In genomic region chr3:112446343-112446742, GRCh38 we compare ENCODE assay signal across 15 cellular contexts. TPM values are rescaled to one million over a fixed set of nuclear protein-coding genes. Genes with fewer than 3 reads are reported as not detected.
DNase-seq lines count a peak whose midpoint lies in the region; TF ChIP-seq lines count a peak whose summit lies in the region.
"Had no signal": no experiment of that assay in that cellular context is flagged by ENCODE, and none has a peak within 500 bp of the region (broad histone marks: within the 10 kb centered on the region; RNA-seq: fewer than 3 reads in every experiment).

No MANE protein-coding gene starts in this region.

- no peaks in the 10 kb centered on the region for H3K36me3 ChIP-seq in A673 (ENCODE audit: insufficient read depth, low read length, poor library complexity, severe bottlenecking)

- H3K27me3 ChIP-seq in A673 (replicated peaks; ENCODE audit: insufficient read depth, low read depth, low read length, poor library complexity) = no peaks in the 10 kb centered on the region

- peak overlapping the region; percentile 49 for H3K27ac ChIP-seq in A673 (ENCODE audit: low read depth, low read length, poor library complexity, severe bottlenecking)
- H3K27ac ChIP-seq in caudate nucleus (ENCODE audit: low read depth, low read length) = no peak overlapping the region

- no peaks in the 10 kb centered on the region for H3K9me3 Mint-ChIP-seq in HFFc6
- peaks cover 0 to 2% (median 0%) of the 10 kb centered on the region in 7 donors for H3K9me3 Mint-ChIP-seq in CD14-positive monocyte
- H3K9me3 Mint-ChIP-seq in endothelial cell (ENCODE audit: unreplicated experiment) = no peaks in the 10 kb centered on the region
- H3K9me3 Mint-ChIP-seq: mesothelial cell of epicardium; stimulated activated memory B cell treated with anti-CD40 and anti-IgM and Interleukin-4, amounts not matched to agents 10 μg/mL and 1 μg/mL and 100 μg/mL, for 72 hours had no signal

- H3K4me1 ChIP-seq in A673 (ENCODE audit: insufficient read depth, low read length, poor library complexity, severe bottlenecking) = peaks cover 23% of the 10 kb centered on the region

- peak; percentile 82 for DNase-seq in A673 (ENCODE audit: low spot score)
- peak; percentile 5 for DNase-seq in HFFc6
- peak; percentile 70 for DNase-seq in SK-MEL-5 (ENCODE audit: low read depth, low spot score)
- DNase-seq in fibroblast of pulmonary artery (ENCODE audit: low read depth) = peak; percentile 81
- no peak for DNase-seq in CD14-positive monocyte (ENCODE audit: low spot score)
- no peak for DNase-seq in caudate nucleus (lab: John Stamatoyannopoulos, UW)
- DNase-seq in stimulated activated CD4-positive, alpha-beta T cell treated with anti-CD3 and anti-CD28 coated beads, Interleukin-1b, Interleukin-23, amount 100 ng/mL, for 48 hours = no peak
- DNase-seq in endothelial cell (ENCODE audit: low spot score) = no peak
- DNase-seq: aorta, HCEC 1CT, T-helper 1 cell had no signal

- TF ChIP-seq CTCF in A673 (conservative IDR thresholded peaks at IDR 0.05; ENCODE audit: low read depth, low read length) (no peak), HFFc6 (IDR thresholded peaks at IDR 0.05) (no peak), fibroblast of pulmonary artery (IDR thresholded peaks at IDR 0.05; ENCODE audit: low read length, missing control alignments) (no peak), CD14-positive monocyte (IDR thresholded peaks at IDR 0.05) (no peak), endothelial cell (IDR thresholded peaks at IDR 0.05; ENCODE audit: unreplicated experiment) (no peak)

- H3K4me3 Mint-ChIP-seq in HFFc6 (no peak overlapping the region), CD14-positive monocyte (no peak overlapping the region), endothelial cell (ENCODE audit: unreplicated experiment) (no peak overlapping the region)
- H3K4me3 Mint-ChIP-seq: mesothelial cell of epicardium; stimulated activated memory B cell treated with anti-CD40 and anti-IgM and Interleukin-4, amounts not matched to agents 10 μg/mL and 1 μg/mL and 100 μg/mL, for 72 hours had no signal

- in situ Hi-C loops in SK-MEL-5 (cut with HindIII; ENCODE audit: low pct_unique_long_range_greater_than_20kb, low sequenced_read_pairs) = no loop called here

- 0 out of 2 replicates have a peak, but pooled peaks cover 2% of the 10 kb centered on the region for H3K27me3 Mint-ChIP-seq in HFFc6 (ENCODE audit: insufficient read depth)
- no peaks in the 10 kb centered on the region for H3K27me3 Mint-ChIP-seq in CD14-positive monocyte (ENCODE audit: low read depth in 3 of 3)
- H3K27me3 Mint-ChIP-seq in endothelial cell (ENCODE audit: unreplicated experiment) = no peaks in the 10 kb centered on the region
- H3K27me3 Mint-ChIP-seq: progenitor cell of endocrine pancreas; stimulated activated memory B cell treated with anti-CD40 and anti-IgM and Interleukin-4, amounts not matched to agents 10 μg/mL and 1 μg/mL and 100 μg/mL, for 72 hours had no signal

- CTCF ChIA-PET in A673 (lab: Charles Lee) = interaction anchor here (0.6 kb wide), 1 partner anchor 1089 kb away, joined by 3 read pairs; no protein-coding TSS in a partner anchor

- intact Hi-C loops in A673 (cut with micrococcal nuclease; ENCODE audit: unreplicated experiment) (no loop called here), CD14-positive monocyte (cut with micrococcal nuclease) (no loop called here)

- H3K4me1 Mint-ChIP-seq in HFFc6 (ENCODE audit: low read depth) (no peaks in the 10 kb centered on the region), CD14-positive monocyte (peaks cover 10% of the 10 kb centered on the region), endothelial cell (ENCODE audit: unreplicated experiment) (no peaks in the 10 kb centered on the region)
- H3K4me1 Mint-ChIP-seq: mesothelial cell of epicardium had no signal

- H3K4me3 ChIP-seq in A673 (ENCODE audit: low read depth, low read length, poor library complexity, severe bottlenecking) = no peak overlapping the region
- no peak overlapping the region for H3K4me3 ChIP-seq in fibroblast of pulmonary artery (replicated peaks; ENCODE audit: low read depth, low read length)

- no peak overlapping the region for H3K27ac Mint-ChIP-seq in HFFc6
- no peak overlapping the region for H3K27ac Mint-ChIP-seq in CD14-positive monocyte
- no peak overlapping the region for H3K27ac Mint-ChIP-seq in endothelial cell (ENCODE audit: unreplicated experiment)
- H3K27ac Mint-ChIP-seq: mesothelial cell of epicardium; progenitor cell of endocrine pancreas; stimulated activated memory B cell treated with anti-CD40 and anti-IgM and Interleukin-4, amounts not matched to agents 10 μg/mL and 1 μg/mL and 100 μg/mL, for 72 hours had no signal

- H3K9me3 ChIP-seq in A673 (ENCODE audit: low read depth, low read length, poor library complexity, severe bottlenecking) = no peaks in the 10 kb centered on the region

- no TSS peak for BruUV-seq in A673 (replicated peaks; lab: Mats Ljungman, UMichigan)

- no peaks in the 10 kb centered on the region for H3K36me3 Mint-ChIP-seq in HFFc6 (ENCODE audit: low read depth)
- no peaks in the 10 kb centered on the region for H3K36me3 Mint-ChIP-seq in CD14-positive monocyte
- H3K36me3 Mint-ChIP-seq in endothelial cell (ENCODE audit: low read depth, unreplicated experiment) = no peaks in the 10 kb centered on the region
- H3K36me3 Mint-ChIP-seq: mesothelial cell of epicardium; stimulated activated memory B cell treated with anti-CD40 and anti-IgM and Interleukin-4, amounts not matched to agents 10 μg/mL and 1 μg/mL and 100 μg/mL, for 72 hours had no signal

- POLR2A ChIA-PET in A673 (lab: Charles Lee; ENCODE audit: low non-redundant PET) = no interaction called here

RNA-seq across cellular contexts. Expression of gene BTLA, which starts 52.9 kb away (rescaled TPM):
- total RNA-seq in A673 (2021) (not detected in 2 replicates), endothelial cell (ENCODE audit: unreplicated experiment) (not detected)
- total RNA-seq in HFFc6 (2021; fragmentation: NEBNext Ultra II Directional; extraction: Animal tissue kit (Norgen Biotek cat#: 25700)) = not detected
- total RNA-seq in SK-MEL-5 (2014; rRNA removed; shearing (Covaris generic)) = not detected in 2 replicates
- polyA plus RNA-seq in SK-MEL-5 (2015; cell fraction: cytosol; rRNA removed) = 0.04 TPM in 1 of 2 replicates, not detected in the other
- polyA plus RNA-seq in SK-MEL-5 (2015; cell fraction: nucleus; rRNA removed) = 0.21 TPM in 1 of 2 replicates, not detected in the other
- not detected for polyA plus RNA-seq in CD14-positive monocyte
- total RNA-seq: Daoy, mesothelial cell of epicardium, progenitor cell of endocrine pancreas had no signal

Comparison
In these comparisons a context has a peak if more than half of its experiments do, and no peak if none do; other contexts are left out.
1. DNase-seq: peak in A673 (single experiment), HFFc6 (single experiment), SK-MEL-5 (single experiment) and fibroblast of pulmonary artery (single experiment); none in CD14-positive monocyte (single experiment), caudate nucleus (0 of 61), stimulated activated CD4-positive, alpha-beta T cell treated with anti-CD3 and anti-CD28 coated beads, Interleukin-1b, Interleukin-23, amount 100 ng/mL, for 48 hours (single experiment) and endothelial cell (single experiment).